Comparison of ENCODE assay signal across 9 cellular contexts in the genomic region with DNA sequence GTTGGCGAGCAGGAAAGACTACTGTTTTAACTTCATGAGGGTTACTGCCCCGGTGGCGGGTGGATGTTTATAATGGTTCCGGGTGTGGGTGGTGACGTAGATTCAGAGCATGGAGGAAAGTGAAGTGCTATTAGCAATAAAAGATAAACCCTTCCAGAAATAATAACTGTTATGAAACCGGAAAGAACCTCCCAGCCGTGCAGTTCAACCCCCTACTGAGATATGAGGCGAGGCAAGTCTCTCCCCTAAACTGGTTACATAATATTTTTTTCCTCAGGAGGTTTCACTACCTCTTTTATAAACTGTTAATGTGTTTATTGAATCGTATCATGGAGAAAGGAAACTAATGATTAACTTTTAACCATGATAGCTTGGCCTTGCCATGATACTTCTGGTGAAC. TPM values are rescaled to one million over a fixed set of nuclear protein-coding genes. Genes with fewer than 3 reads are reported as not detected.
DNase-seq lines count a peak whose midpoint lies in the region; ATAC-seq and TF ChIP-seq lines count a peak whose summit lies in the region.
"Had no signal": no experiment of that assay in that cellular context is flagged by ENCODE, and none has a peak within 500 bp of the region (broad histone marks: within the 10 kb centered on the region; RNA-seq: fewer than 3 reads in every experiment).

No MANE protein-coding gene starts in this region.

- H3K27ac ChIP-seq in right atrium auricular region (peak overlapping the region in 1 of 2 donors; percentile 6), mesenchymal stem cell (ENCODE audit: low read length, poor library complexity, severe bottlenecking) (no peak overlapping the region)
- H3K27ac ChIP-seq: esophagus muscularis mucosa had no signal

- intact Hi-C loops in Right ventricle myocardium superior (cut with DNase I): no loop called here

- no peak overlapping the region for H2BK120ac ChIP-seq in mesenchymal stem cell (ENCODE audit: low read depth, low read length)

- H2AFZ ChIP-seq in mesenchymal stem cell (ENCODE audit: low read depth, low read length): no peak overlapping the region

- no peak overlapping the region for H2AK5ac ChIP-seq in mesenchymal stem cell (ENCODE audit: low read length, severe bottlenecking)

- DNase-seq in Right ventricle myocardium superior (no peak), right atrium auricular region (ENCODE audit: low spot score) (no peak), dermis blood vessel endothelial cell (peak; percentile 49), DMS 273 (lab: John Stamatoyannopoulos, UW; ENCODE audit: unreplicated experiment) (no peak), mesenchymal stem cell (no peak), T-helper 2 cell (no peak)
- DNase-seq in activated T-cell treated with anti-CD3 and anti-CD28 coated beads, Interleukin-2, amount 50 U/mL, for 48 hours: no peak

- H3K36me3 ChIP-seq in right atrium auricular region: no peaks in the 10 kb centered on the region
- no peaks in the 10 kb centered on the region for H3K36me3 ChIP-seq in mesenchymal stem cell (ENCODE audit: control insufficient read depth in 1 of 2, insufficient read depth in 2 of 2, low read depth in 1 of 2, low read length in 2 of 2)
- H3K36me3 ChIP-seq: esophagus muscularis mucosa had no signal

- no peak for TF ChIP-seq CTCF in right atrium auricular region (IDR thresholded peaks at IDR 0.05)

- H3K9me3 ChIP-seq in right atrium auricular region: no peaks in the 10 kb centered on the region
- no peaks in the 10 kb centered on the region for H3K9me3 ChIP-seq in mesenchymal stem cell (ENCODE audit: control insufficient read depth, low read length)
- H3K9me3 ChIP-seq: esophagus muscularis mucosa had no signal

- no peak overlapping the region for H2BK5ac ChIP-seq in mesenchymal stem cell (ENCODE audit: low read depth, low read length, poor library complexity, severe bottlenecking)

- no peak overlapping the region for H2BK15ac ChIP-seq in mesenchymal stem cell (ENCODE audit: low read depth, poor library complexity, severe bottlenecking)

- no peak overlapping the region for H3K4ac ChIP-seq in mesenchymal stem cell (ENCODE audit: low read depth in 1 of 2, low read length in 2 of 2)

- H3K14ac ChIP-seq in mesenchymal stem cell (ENCODE audit: low read length in 2 of 2): no peak overlapping the region

- H3K27me3 ChIP-seq in right atrium auricular region (no peaks in the 10 kb centered on the region), mesenchymal stem cell (ENCODE audit: control insufficient read depth in 1 of 2, insufficient read depth in 1 of 2, low read length in 2 of 2) (no peaks in the 10 kb centered on the region)
- H3K27me3 ChIP-seq: esophagus muscularis mucosa had no signal

- no peak overlapping the region for H4K91ac ChIP-seq in mesenchymal stem cell (ENCODE audit: low read length)

- H2BK12ac ChIP-seq in mesenchymal stem cell (ENCODE audit: low read length in 2 of 2): no peak overlapping the region

- no peak overlapping the region for H3K4me2 ChIP-seq in mesenchymal stem cell (ENCODE audit: low read length, poor library complexity, severe bottlenecking)

- H3K9ac ChIP-seq in mesenchymal stem cell (ENCODE audit: low read length): no peak overlapping the region

- no peaks in the 10 kb centered on the region for H3K79me1 ChIP-seq in mesenchymal stem cell (replicated peaks; ENCODE audit: low read length, poor library complexity, severe bottlenecking)

- no peak overlapping the region for H3K4me3 ChIP-seq in right atrium auricular region
- H3K4me3 ChIP-seq in mesenchymal stem cell (ENCODE audit: insufficient read depth in 1 of 2, low read depth in 1 of 2, low read length in 2 of 2): no peak overlapping the region
- H3K4me3 ChIP-seq: esophagus muscularis mucosa had no signal

- H3K18ac ChIP-seq in mesenchymal stem cell (ENCODE audit: low read depth in 1 of 2, low read length in 2 of 2): no peak overlapping the region

- peak; percentile 60 for ATAC-seq in Right ventricle myocardium superior (ENCODE audit: poor library complexity)
- ATAC-seq in HG03342 (IDR thresholded peaks at IDR 0.05; ENCODE audit: unreplicated experiment): peak; percentile 91

- WGBS in mesenchymal stem cell: 81% methylated on average over 4 of the region's 9 CpGs

- no peak overlapping the region for H4K8ac ChIP-seq in mesenchymal stem cell (ENCODE audit: low read length)

- H3K4me1 ChIP-seq in right atrium auricular region (peaks cover 0 to 4% of the 10 kb centered on the region in 2 donors), mesenchymal stem cell (ENCODE audit: control insufficient read depth, insufficient read depth, low read depth, low read length) (peaks cover 4% of the 10 kb centered on the region)

- no peak overlapping the region for H3K23ac ChIP-seq in mesenchymal stem cell (ENCODE audit: low read length in 2 of 2)

RNA-seq across cellular contexts. Expression of gene STIM2, which starts 33.9 kb away (rescaled TPM):
- 9.7 TPM for total RNA-seq in Right ventricle myocardium superior
- 10 to 100 TPM in 1 of 2 donors, 1 to 10 TPM in 1; 9.2 to 10.5 TPM for total RNA-seq in right atrium auricular region
- total RNA-seq in dermis blood vessel endothelial cell: 18.2 and 19.9 TPM in 2 replicates
- 22.3 TPM for polyA plus RNA-seq in mesenchymal stem cell (2013, experiment 1 of 2)
- polyA plus RNA-seq in mesenchymal stem cell (2013, experiment 2 of 2): 20.4 TPM
